Comparison of ENCODE assay signal across 17 cellular contexts in genomic region chr3:45546223-45546622, GRCh38. TPM values are rescaled to one million over a fixed set of nuclear protein-coding genes. Genes with fewer than 3 reads are reported as not detected.
DNase-seq lines count a peak whose midpoint lies in the region; TF ChIP-seq lines count a peak whose summit lies in the region.
"Had no signal": no experiment of that assay in that cellular context is flagged by ENCODE, and none has a peak within 500 bp of the region (broad histone marks: within the 10 kb centered on the region; RNA-seq: fewer than 3 reads in every experiment).

No MANE protein-coding gene starts in this region.

- H4K20me1 ChIP-seq in neural progenitor cell (ENCODE audit: low read depth), result no peaks in the 10 kb centered on the region

- no peaks in the 10 kb centered on the region for H3K79me2 ChIP-seq in neural progenitor cell (ENCODE audit: low read depth)

- H2AFZ ChIP-seq in neural progenitor cell (replicated peaks), result no peak overlapping the region
- H2AFZ ChIP-seq: PC-9 had no signal

- H3K36me3 Mint-ChIP-seq in endothelial cell (ENCODE audit: low read depth, unreplicated experiment) (peaks cover 7% of the 10 kb centered on the region), neural progenitor cell (peaks cover 10% of the 10 kb centered on the region)

- WGBS in transverse colon (ENCODE audit: low coverage in 1 of 2), 2 donors, result 81% methylated on average over 4 of the region's 4 CpGs; no CpG with 5 or more reads in 1 of the 2 donors

- H3K4me1 Mint-ChIP-seq in endothelial cell (ENCODE audit: unreplicated experiment) (peaks cover 83% of the 10 kb centered on the region), neural progenitor cell (peaks cover 10% of the 10 kb centered on the region)

- DNase-seq in NOMO-1 treated with dmso at 0.1 percent for 144 hours (lab: John Stamatoyannopoulos, UW; ENCODE audit: unreplicated experiment), result peak; percentile 34
- no peak for DNase-seq in endothelial cell (ENCODE audit: low spot score)
- DNase-seq in neural progenitor cell (ENCODE audit: low spot score), result no peak
- DNase-seq in transverse colon, result no peak
- no peak for DNase-seq in A673 (ENCODE audit: low spot score)
- DNase-seq in foreskin melanocyte, result no peak
- no peak for DNase-seq in 8988T
- DNase-seq: heart right ventricle, NCI-H1048, NCI-H526 treated with DMSO at 0.1 percent for 48 hours had no signal

- H3K9me3 ChIP-seq in neural progenitor cell (ENCODE audit: low read depth), result no peaks in the 10 kb centered on the region
- H3K9me3 ChIP-seq in transverse colon, result no peaks in the 10 kb centered on the region
- no peaks in the 10 kb centered on the region for H3K9me3 ChIP-seq in A673 (ENCODE audit: low read depth, low read length, poor library complexity, severe bottlenecking)
- H3K9me3 ChIP-seq: heart right ventricle had no signal

- H3K4me1 ChIP-seq in neural progenitor cell (no peaks in the 10 kb centered on the region), transverse colon (peaks cover 1 to 16% (median 6%) of the 10 kb centered on the region in 4 donors), A673 (ENCODE audit: insufficient read depth, low read length, poor library complexity, severe bottlenecking) (no peaks in the 10 kb centered on the region)

- TF ChIP-seq EP300 in transverse colon (IDR thresholded peaks at IDR 0.05; ENCODE audit: low read depth), result no peak

- POLR2A ChIA-PET in A673 (lab: Charles Lee; ENCODE audit: low non-redundant PET), result no interaction called here

- H3K27me3 ChIP-seq in neural progenitor cell (no peaks in the 10 kb centered on the region), transverse colon (no peaks in the 10 kb centered on the region), A673 (replicated peaks; ENCODE audit: insufficient read depth, low read depth, low read length, poor library complexity) (no peaks in the 10 kb centered on the region)
- H3K27me3 ChIP-seq: brain microvascular endothelial cell, heart right ventricle had no signal

- H3K27ac Mint-ChIP-seq in endothelial cell (ENCODE audit: unreplicated experiment) (peak overlapping the region; percentile 48), neural progenitor cell (peak overlapping the region; percentile 57)
- H3K27ac Mint-ChIP-seq: activated naive CD8-positive, alpha-beta T cell treated with anti-CD3 and anti-CD28 coated beads for 36 hours; progenitor cell of endocrine pancreas had no signal

- H3F3A ChIP-seq in neural progenitor cell (ENCODE audit: low read depth), result peaks cover 4% of the 10 kb centered on the region

- no peak overlapping the region for H3K4me3 Mint-ChIP-seq in endothelial cell (ENCODE audit: unreplicated experiment)
- H3K4me3 Mint-ChIP-seq in neural progenitor cell, result no peak overlapping the region
- H3K4me3 Mint-ChIP-seq: activated naive CD8-positive, alpha-beta T cell treated with anti-CD3 and anti-CD28 coated beads for 36 hours; naive thymus-derived CD8-positive, alpha-beta T cell; stimulated activated memory B cell treated with anti-CD40 and anti-IgM and Interleukin-4, amounts not matched to agents 10 μg/mL and 1 μg/mL and 100 μg/mL, for 72 hours had no signal

- H3K4me3 ChIP-seq in neural progenitor cell (no peak overlapping the region), transverse colon (no peak overlapping the region), A673 (ENCODE audit: low read depth, low read length, poor library complexity, severe bottlenecking) (no peak overlapping the region)
- H3K4me3 ChIP-seq: heart right ventricle, PC-9 had no signal

- no peak overlapping the region for H3K9ac ChIP-seq in neural progenitor cell

- CTCF ChIA-PET in A673 (lab: Charles Lee), result no interaction called here

- no peaks in the 10 kb centered on the region for H3K9me3 Mint-ChIP-seq in endothelial cell (ENCODE audit: unreplicated experiment)
- H3K9me3 Mint-ChIP-seq in neural progenitor cell, result no peaks in the 10 kb centered on the region
- H3K9me3 Mint-ChIP-seq: activated naive CD8-positive, alpha-beta T cell treated with anti-CD3 and anti-CD28 coated beads for 36 hours; naive thymus-derived CD8-positive, alpha-beta T cell; stimulated activated memory B cell treated with anti-CD40 and anti-IgM and Interleukin-4, amounts not matched to agents 10 μg/mL and 1 μg/mL and 100 μg/mL, for 72 hours had no signal

- in situ Hi-C loops in transverse colon (cut with MboI; ENCODE audit: low pct_ligation_motif_present in 1 of 4, low pct_unique_long_range_greater_than_20kb in 1 of 4, low sequenced_read_pairs in 3 of 4), result no loop called here

- intact Hi-C loops in transverse colon (cut with DNase I; ENCODE audit: low total_unique reads), result no loop called here
- intact Hi-C loops in A673 (cut with micrococcal nuclease; ENCODE audit: unreplicated experiment), result no loop called here

- TF ChIP-seq POLR2A in transverse colon (IDR thresholded peaks at IDR 0.05), result no peak

- no peaks in the 10 kb centered on the region for H3K36me3 ChIP-seq in neural progenitor cell
- H3K36me3 ChIP-seq in transverse colon, result no peaks in the 10 kb centered on the region
- no peaks in the 10 kb centered on the region for H3K36me3 ChIP-seq in A673 (ENCODE audit: insufficient read depth, low read length, poor library complexity, severe bottlenecking)

- peaks cover 5% of the 10 kb centered on the region for H3K27me3 Mint-ChIP-seq in endothelial cell (ENCODE audit: unreplicated experiment)
- H3K27me3 Mint-ChIP-seq in neural progenitor cell (ENCODE audit: insufficient read depth, low read depth), result peaks cover 5% of the 10 kb centered on the region
- H3K27me3 Mint-ChIP-seq: activated naive CD8-positive, alpha-beta T cell treated with anti-CD3 and anti-CD28 coated beads for 36 hours; naive thymus-derived CD8-positive, alpha-beta T cell; progenitor cell of endocrine pancreas; stimulated activated memory B cell treated with anti-CD40 and anti-IgM and Interleukin-4, amounts not matched to agents 10 μg/mL and 1 μg/mL and 100 μg/mL, for 72 hours had no signal

- H3K4me2 ChIP-seq in neural progenitor cell, result no peak overlapping the region
- H3K4me2 ChIP-seq: PC-9 had no signal

- H3K27ac ChIP-seq in C4-2B (peak overlapping the region; percentile 95), neural progenitor cell (no peak overlapping the region), transverse colon (peak overlapping the region in 2 of 4 donors; percentile 20 to 62), A673 (ENCODE audit: low read depth, low read length, poor library complexity, severe bottlenecking) (no peak overlapping the region)
- H3K27ac ChIP-seq: brain microvascular endothelial cell, PC-9 had no signal

- no TSS peak for BruUV-seq in A673 (replicated peaks; lab: Mats Ljungman, UMichigan)

- no peak for TF ChIP-seq CTCF in C4-2B (conservative IDR thresholded peaks at IDR 0.05)
- TF ChIP-seq CTCF in endothelial cell (IDR thresholded peaks at IDR 0.05; ENCODE audit: unreplicated experiment), result no peak
- no peak for TF ChIP-seq CTCF in neural progenitor cell (IDR thresholded peaks at IDR 0.05)
- no peak for TF ChIP-seq CTCF in transverse colon (IDR thresholded peaks at IDR 0.05)
- TF ChIP-seq CTCF in A673 (conservative IDR thresholded peaks at IDR 0.05; ENCODE audit: low read depth, low read length), result no peak

RNA-seq across cellular contexts. Expression of gene LIMD1, which starts 48.3 kb away (rescaled TPM):
- total RNA-seq in endothelial cell (ENCODE audit: unreplicated experiment) (56.1 TPM), neural progenitor cell (ENCODE audit: low replicate concordance) (10.0 and 14.8 TPM in 2 replicates), transverse colon (10 to 100 TPM; 28.3 to 84.9 (median 36.0) TPM), A673 (2021) (18.5 and 20.7 TPM in 2 replicates)
